ENCODE assay signal across 1 cellular context in genomic region chr11:3003396-3004231, GRCh38.
TF ChIP-seq lines count a peak whose summit lies in the region.

No MANE protein-coding gene starts in this region.

TF ChIP-seq in HepG2, 621 proteins besides CTCF, POLR2A, EP300 and RAD21:
- TF ChIP-seq AGO2 (optimal IDR thresholded peaks at IDR 0.05; ENCODE audit: low read depth, low read length) = peak; percentile 17
- TF ChIP-seq HOXA5 (CRISPR knock-in tag; IDR thresholded peaks at IDR 0.05) = no peak
